In genomic region chr13:82698941-82699340, GRCh38 we compare ENCODE assay signal across 17 cellular contexts.
A peak's percentile ranks its signal among the peaks of the same experiment; 100 is the strongest.
DNase-seq lines count a peak whose midpoint lies in the region; ATAC-seq and TF ChIP-seq lines count a peak whose summit lies in the region.
"Had no signal": no experiment of that assay in that cellular context is flagged by ENCODE, and none has a peak within 500 bp of the region (broad histone marks: within the 10 kb centered on the region; RNA-seq: fewer than 3 reads in every experiment).

No MANE protein-coding gene starts in this region.

- DNase-seq in SKM-1 treated with dmso at 0.1 percent for 144 hours (lab: John Stamatoyannopoulos, UW; ENCODE audit: unreplicated experiment) (peak; percentile 12), SKM-1 (lab: John Stamatoyannopoulos, UW; ENCODE audit: unreplicated experiment) (no peak), NCI-H510A (lab: John Stamatoyannopoulos, UW) (peak; percentile 15), epithelial cell of esophagus (ENCODE audit: low read depth) (peak; percentile 56)
- DNase-seq in activated T-cell treated with anti-CD3 and anti-CD28 coated beads, Interleukin-2, amount 50 U/mL, for 24 hours: no peak
- DNase-seq: CD4-positive, CD25-positive, alpha-beta regulatory T cell; KG1; NCI-H1092 treated with DMSO at 0.1 percent for 48 hours; NCI-H1436 treated with DMSO at 0.1 percent for 48 hours; NCI-H1930; NCI-H446; NCI-H69; Peyer's patch; T-helper 1 cell had no signal

- no peak overlapping the region for H3K4me3 Mint-ChIP-seq in activated T-cell treated with anti-CD3 and anti-CD28 coated beads, Interleukin-2, amount 50 U/mL, for 24 hours
- H3K4me3 Mint-ChIP-seq: CD4-positive, CD25-positive, alpha-beta regulatory T cell had no signal

- no peaks in the 10 kb centered on the region for H3K9me3 Mint-ChIP-seq in activated T-cell treated with anti-CD3 and anti-CD28 coated beads, Interleukin-2, amount 50 U/mL, for 24 hours

- TF ChIP-seq CTCF in epithelial cell of esophagus (IDR thresholded peaks at IDR 0.05; ENCODE audit: insufficient read depth, low read depth, low read length, missing control alignments): no peak

- ATAC-seq in GM19023 (IDR thresholded peaks at IDR 0.05; ENCODE audit: unreplicated experiment): no peak
- no peak for ATAC-seq in GM21825 (IDR thresholded peaks at IDR 0.05; ENCODE audit: unreplicated experiment)
- ATAC-seq: SK-N-SH treated with all-trans-retinoic acid at 6 μM for 48 hours had no signal

- no peak overlapping the region for H3K4me3 ChIP-seq in epithelial cell of esophagus (ENCODE audit: low read length)
- H3K4me3 ChIP-seq: Peyer's patch had no signal

- no peaks in the 10 kb centered on the region for H3K27me3 Mint-ChIP-seq in activated T-cell treated with anti-CD3 and anti-CD28 coated beads, Interleukin-2, amount 50 U/mL, for 24 hours
- H3K27me3 Mint-ChIP-seq: CD4-positive, CD25-positive, alpha-beta regulatory T cell had no signal

- H3K27ac Mint-ChIP-seq in activated T-cell treated with anti-CD3 and anti-CD28 coated beads, Interleukin-2, amount 50 U/mL, for 24 hours: no peak overlapping the region
- H3K27ac Mint-ChIP-seq: CD4-positive, CD25-positive, alpha-beta regulatory T cell had no signal

- H3K4me1 Mint-ChIP-seq in activated T-cell treated with anti-CD3 and anti-CD28 coated beads, Interleukin-2, amount 50 U/mL, for 24 hours (ENCODE audit: low read depth): no peaks in the 10 kb centered on the region
- H3K4me1 Mint-ChIP-seq: CD4-positive, CD25-positive, alpha-beta regulatory T cell had no signal

- no peaks in the 10 kb centered on the region for H3K36me3 Mint-ChIP-seq in activated T-cell treated with anti-CD3 and anti-CD28 coated beads, Interleukin-2, amount 50 U/mL, for 24 hours (ENCODE audit: low read depth)
- H3K36me3 Mint-ChIP-seq: CD4-positive, CD25-positive, alpha-beta regulatory T cell had no signal

Comparison
In these comparisons a context has a peak if more than half of its experiments do, and no peak if none do; other contexts are left out.
1. DNase-seq: peak in SKM-1 treated with dmso at 0.1 percent for 144 hours (single experiment), NCI-H510A (single experiment) and epithelial cell of esophagus (single experiment); none in SKM-1 (single experiment) and activated T-cell treated with anti-CD3 and anti-CD28 coated beads, Interleukin-2, amount 50 U/mL, for 24 hours (single experiment).